In genomic region chr5:163437309-163438182, GRCh38 we compare ENCODE assay signal across 8 cellular contexts. TPM values are rescaled to one million over a fixed set of nuclear protein-coding genes. Genes with fewer than 3 reads are reported as not detected.
DNase-seq lines count a peak whose midpoint lies in the region; ATAC-seq and TF ChIP-seq lines count a peak whose summit lies in the region.

TSS of gene CCNG1 (plus strand) at chr5:163437595. CDS start at chr5:163439257, 1,662 bp downstream.

- no peaks in the 10 kb centered on the region for H3K27me3 ChIP-seq in spleen (replicated peaks in 1 of 7)

- in situ Hi-C loops in GM18951 (cut with MboI; ENCODE audit: low sequenced_read_pairs, unreplicated experiment) = no loop called here

- intact Hi-C loops in spleen (cut with DNase I; ENCODE audit: low total_unique reads) = no loop called here

- TF ChIP-seq POLR2A in GM18951 (IDR thresholded peaks at IDR 0.05; ENCODE audit: extremely low read depth, insufficient read depth, insufficient read length) = peak; percentile 98
- peak in 2 of 3 donors; percentile 10 to 30 for TF ChIP-seq POLR2A in spleen (IDR thresholded peaks at IDR 0.05)

- peak within 1 kb of the TSS; percentile 92 for H3K27ac Mint-ChIP-seq in central memory CD8-positive, alpha-beta T cell (ENCODE audit: low read depth)

- peak within 1 kb of the TSS; percentile 86 to 96 (median 92) for H3K27ac ChIP-seq in spleen

- H3K4me1 ChIP-seq in spleen = peaks cover 12 to 44% (median 32%) of the 10 kb centered on the region in 6 donors

- H3K4me3 Mint-ChIP-seq in central memory CD8-positive, alpha-beta T cell = peak within 1 kb of the TSS; percentile 87

- no peaks in the 10 kb centered on the region for H3K9me3 Mint-ChIP-seq in central memory CD8-positive, alpha-beta T cell

- peak; percentile 98 for ATAC-seq in HG03196 (IDR thresholded peaks at IDR 0.05; ENCODE audit: unreplicated experiment)
- peak; percentile 96 for ATAC-seq in central memory CD8-positive, alpha-beta T cell (replicated peaks; ENCODE audit: extremely low read depth, poor library complexity, severe bottlenecking)

- H3K4me3 ChIP-seq in spleen = peak within 1 kb of the TSS; percentile 61 to 97 (median 78)

- peaks cover 38% of the 10 kb centered on the region for H3K4me1 Mint-ChIP-seq in central memory CD8-positive, alpha-beta T cell

- DNase-seq in AG08396 (ENCODE audit: low spot score) = peak; percentile 96
- peak; percentile 98 for DNase-seq in NCI-H345 (lab: John Stamatoyannopoulos, UW)
- peak; percentile 81 for DNase-seq in activated CD4-positive, CD25-positive, alpha-beta regulatory T cell treated with anti-CD3 and anti-CD28 coated beads, Interleukin-2, amount 50 U/mL, for 16 hours (ENCODE audit: low read depth, low spot score)
- peak; percentile 77 to 78 for DNase-seq in central memory CD8-positive, alpha-beta T cell (ENCODE audit: low spot score in 2 of 2)
- DNase-seq in inferior parietal cortex (ENCODE audit: extremely low spot score) = peak; percentile 97
- peak; percentile 97 for DNase-seq in spleen

- H3K9me3 ChIP-seq in spleen = no peaks in the 10 kb centered on the region

- peaks cover 17% of the 10 kb centered on the region for H3K36me3 Mint-ChIP-seq in central memory CD8-positive, alpha-beta T cell (ENCODE audit: insufficient read depth)

- TF ChIP-seq CTCF in spleen (IDR thresholded peaks at IDR 0.05 in 8 of 11, conservative IDR thresholded peaks at IDR 0.05 in 3 of 11) = peak in 3 of 11 experiments; percentile 13 to 28 (median 21)

- WGBS in spleen, 5 donors = 0 to 1% (median 0%) methylated on average over 17 to 51 of the region's 51 CpGs

- no peaks in the 10 kb centered on the region for H3K27me3 Mint-ChIP-seq in central memory CD8-positive, alpha-beta T cell

- peaks cover 0 to 31% (median 17%) of the 10 kb centered on the region in 6 donors for H3K36me3 ChIP-seq in spleen

RNA-seq across cellular contexts. Expression of gene CCNG1, which starts in this region (rescaled TPM):
- 100 to 1,000 TPM in 6 of 7 donors, 10 to 100 TPM in 1; 71.7 to 117 (median 105) TPM for total RNA-seq in spleen
- 10 to 100 TPM; 76.2 to 91.6 (median 76.4) TPM for polyA plus RNA-seq in spleen

Comparison
In these comparisons a context has a peak if more than half of its experiments do, and no peak if none do; other contexts are left out.
1. Peak in every context shown above with its lines: DNase-seq, ATAC-seq, H3K4me3 ChIP-seq and H3K27ac ChIP-seq.